ENCODE assay signal across 17 cellular contexts in the genomic region with DNA sequence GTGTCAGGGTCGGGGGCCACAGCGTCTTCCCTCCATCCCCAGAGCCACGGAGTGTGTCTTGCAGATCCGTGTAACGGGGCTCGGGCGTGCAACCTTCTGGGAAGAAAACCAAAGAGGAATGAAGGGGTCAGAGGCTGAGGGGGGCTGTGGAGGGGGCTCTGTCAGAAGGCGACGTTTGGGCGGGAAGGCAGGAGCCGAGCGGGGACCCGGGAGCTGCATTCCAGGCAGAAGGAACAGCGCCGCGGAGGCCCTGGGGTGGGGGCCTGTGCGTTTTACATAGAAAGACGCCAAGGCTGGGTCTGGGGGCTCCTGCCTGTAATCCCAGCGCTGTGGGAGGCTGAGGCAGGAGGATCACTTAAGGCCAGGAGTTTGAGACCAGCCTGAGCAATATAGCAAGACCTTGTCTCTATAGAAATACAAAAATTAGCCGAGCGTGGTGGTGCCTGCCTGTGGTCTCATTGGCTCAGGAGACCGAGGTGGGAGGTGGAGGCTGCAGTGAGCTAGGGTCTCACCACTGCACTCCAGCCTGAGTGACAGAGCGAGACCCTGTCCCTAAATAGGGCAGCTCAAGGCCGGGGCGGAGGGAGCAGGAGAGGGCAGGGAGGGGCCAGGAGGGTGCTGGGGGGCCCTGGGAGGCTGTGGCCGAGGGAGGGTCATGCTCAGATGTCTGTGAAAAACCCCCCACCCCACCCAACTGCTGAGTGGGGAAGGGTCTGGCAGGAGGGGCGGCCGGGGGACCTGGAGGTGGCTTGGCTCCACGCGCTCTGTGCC. TPM values are rescaled to one million over a fixed set of nuclear protein-coding genes. Genes with fewer than 3 reads are reported as not detected.
DNase-seq lines count a peak whose midpoint lies in the region; ATAC-seq and TF ChIP-seq lines count a peak whose summit lies in the region.
"Had no signal": no experiment of that assay in that cellular context is flagged by ENCODE, and none has a peak within 500 bp of the region (broad histone marks: within the 10 kb centered on the region; RNA-seq: fewer than 3 reads in every experiment).

No MANE protein-coding gene starts in this region.

- H3K36me3 ChIP-seq in CD4-positive, alpha-beta memory T cell (ENCODE audit: insufficient read depth, low read length) = no peaks in the 10 kb centered on the region
- H3K36me3 ChIP-seq in HUES64 (ENCODE audit: insufficient read depth, low read length) = no peaks in the 10 kb centered on the region
- H3K36me3 ChIP-seq in endodermal cell (ENCODE audit: control insufficient read depth, insufficient read depth, low read length) = no peaks in the 10 kb centered on the region
- peaks cover 5% of the 10 kb centered on the region for H3K36me3 ChIP-seq in neutrophil

- H3K4me3 ChIP-seq in CD4-positive, alpha-beta memory T cell (ENCODE audit: low read length in 2 of 2) = no peak overlapping the region
- H3K4me3 ChIP-seq in HUES64 (ENCODE audit: low read length) (no peak overlapping the region), endodermal cell (ENCODE audit: low read length) (no peak overlapping the region), neutrophil (ENCODE audit: low read depth in 1 of 2, low read length in 1 of 2) (peak overlapping the region; percentile 49 to 58)

- H3K9ac ChIP-seq in HUES64 (ENCODE audit: low read depth, low read length) (no peak overlapping the region), endodermal cell (ENCODE audit: extremely low read depth, low read length, poor library complexity, severe bottlenecking) (no peak overlapping the region)

- peak overlapping the region in 1 of 7 donors; percentile 69 for H3K27ac Mint-ChIP-seq in CD4-positive, alpha-beta memory T cell
- H3K27ac Mint-ChIP-seq in endodermal cell = peak overlapping the region; percentile 88
- H3K27ac Mint-ChIP-seq: activated CD4-positive, alpha-beta T cell treated with anti-CD3 and anti-CD28 coated beads for 36 hours had no signal

- peaks cover 15% of the 10 kb centered on the region for H3K4me1 ChIP-seq in CD4-positive, alpha-beta memory T cell (ENCODE audit: insufficient read depth, low read length)
- H3K4me1 ChIP-seq in HUES64 (ENCODE audit: insufficient read depth, low read length) (peaks cover 21% of the 10 kb centered on the region; the same call in 1 of the 2 replicates), endodermal cell (ENCODE audit: control insufficient read depth, insufficient read depth, low read length) (peaks cover 6% of the 10 kb centered on the region), neutrophil (ENCODE audit: control insufficient read depth in 1 of 2, insufficient read depth in 1 of 2, low read depth in 1 of 2, low read length in 1 of 2) (peaks cover 19 to 25% of the 10 kb centered on the region in 2 experiments)

- TF ChIP-seq CTCF in endodermal cell (conservative IDR thresholded peaks at IDR 0.05) (no peak), neutrophil (IDR thresholded peaks at IDR 0.05) (no peak)

- no peaks in the 10 kb centered on the region for H3K9me3 Mint-ChIP-seq in CD4-positive, alpha-beta memory T cell
- no peaks in the 10 kb centered on the region for H3K9me3 Mint-ChIP-seq in endodermal cell

- WGBS in HUES64 = 53% methylated on average over 26 of the region's 30 CpGs
- 77 to 86% methylated on average over 25 to 29 of the region's 30 CpGs for WGBS in endodermal cell (ENCODE audit: insufficient coverage in 1 of 2, insufficient read length in 1 of 2), 2 experiments

- intact Hi-C loops in CD4-positive, alpha-beta memory T cell (cut with micrococcal nuclease) = no loop called here

- peak overlapping the region in 6 of 8 donors; percentile 29 to 67 (median 42) for H3K4me3 Mint-ChIP-seq in CD4-positive, alpha-beta memory T cell
- peak overlapping the region; percentile 35 for H3K4me3 Mint-ChIP-seq in endodermal cell
- H3K4me3 Mint-ChIP-seq: activated CD4-positive, alpha-beta T cell treated with anti-CD3 and anti-CD28 coated beads for 36 hours had no signal

- H3K27me3 Mint-ChIP-seq in CD4-positive, alpha-beta memory T cell = no peaks in the 10 kb centered on the region
- no peaks in the 10 kb centered on the region for H3K27me3 Mint-ChIP-seq in endodermal cell (ENCODE audit: insufficient read depth)
- H3K27me3 Mint-ChIP-seq: activated CD4-positive, alpha-beta T cell treated with anti-CD3 and anti-CD28 coated beads for 36 hours had no signal

- DNase-seq in CD4-positive, alpha-beta memory T cell = peak in 1 of 5 donors; percentile 30
- DNase-seq in endodermal cell (peak; percentile 81), inferior parietal cortex (ENCODE audit: extremely low spot score) (no peak), activated gamma-delta T cell (lab: John Stamatoyannopoulos, UW) (no peak)
- DNase-seq: activated CD4-positive, alpha-beta T cell treated with anti-CD3 and anti-CD28 coated beads for 36 hours; activated effector memory CD4-positive, alpha-beta T cell treated with anti-CD3 and anti-CD28 coated beads, Interleukin-2, amount 50 U/mL, for 16 hours; NCI-H1436 treated with DMSO at 0.1 percent for 48 hours; NCI-H774; stimulated activated CD4-positive, alpha-beta T cell treated with anti-CD3 and anti-CD28 coated beads, Interleukin-12 subunit alpha, Interleukin-12 subunit beta, amount 100 ng/mL, for 4 hours had no signal

- POLR2A ChIA-PET in CD4-positive, alpha-beta memory T cell (lab: Charles Lee; ENCODE audit: partially characterized antibody) = interaction anchor here (1.6 kb wide), 1 partner anchor 21 kb away, joined by 3 read pairs; no protein-coding TSS in a partner anchor

- no peaks in the 10 kb centered on the region for H3K9me3 ChIP-seq in CD4-positive, alpha-beta memory T cell (ENCODE audit: control insufficient read depth in 1 of 2, low read length in 2 of 2)
- H3K9me3 ChIP-seq in HUES64 (ENCODE audit: insufficient read depth, low read depth, low read length) (no peaks in the 10 kb centered on the region), endodermal cell (ENCODE audit: control insufficient read depth, low read length) (no peaks in the 10 kb centered on the region), neutrophil (no peaks in the 10 kb centered on the region)

- ATAC-seq in HG03565 (IDR thresholded peaks at IDR 0.05; ENCODE audit: unreplicated experiment) = no peak
- no peak for ATAC-seq in GM21381 (IDR thresholded peaks at IDR 0.05; ENCODE audit: unreplicated experiment)
- ATAC-seq: activated CD4-positive, alpha-beta T cell treated with anti-CD3 and anti-CD28 coated beads for 36 hours had no signal

- no peaks in the 10 kb centered on the region for H3K27me3 ChIP-seq in CD4-positive, alpha-beta memory T cell (ENCODE audit: insufficient read depth, low read length)
- H3K27me3 ChIP-seq in HUES64 (ENCODE audit: insufficient read depth, low read length) = no peaks in the 10 kb centered on the region
- no peaks in the 10 kb centered on the region for H3K27me3 ChIP-seq in endodermal cell (ENCODE audit: control insufficient read depth, insufficient read depth, low read length, poor library complexity, severe bottlenecking)
- no peaks in the 10 kb centered on the region for H3K27me3 ChIP-seq in neutrophil

- no peak overlapping the region for H3K27ac ChIP-seq in CD4-positive, alpha-beta memory T cell (ENCODE audit: low read depth, low read length)
- H3K27ac ChIP-seq in HUES64 (ENCODE audit: low read depth, low read length) = peak overlapping the region; percentile 80
- H3K27ac ChIP-seq in endodermal cell (ENCODE audit: low read depth, low read length) = peak overlapping the region; percentile 53
- peak overlapping the region; percentile 69 for H3K27ac ChIP-seq in neutrophil

- no peaks in the 10 kb centered on the region for H3K36me3 Mint-ChIP-seq in CD4-positive, alpha-beta memory T cell
- peaks cover 6% of the 10 kb centered on the region for H3K36me3 Mint-ChIP-seq in endodermal cell (ENCODE audit: low read depth)

- CTCF ChIA-PET in CD4-positive, alpha-beta memory T cell (lab: Charles Lee; ENCODE audit: partially characterized antibody) = no interaction called here

- H3K4me1 Mint-ChIP-seq in CD4-positive, alpha-beta memory T cell = peaks cover 0 to 10% (median 3%) of the 10 kb centered on the region in 4 donors
- H3K4me1 Mint-ChIP-seq in endodermal cell = peaks cover 19% of the 10 kb centered on the region
- H3K4me1 Mint-ChIP-seq: activated CD4-positive, alpha-beta T cell treated with anti-CD3 and anti-CD28 coated beads for 36 hours had no signal

RNA-seq across cellular contexts. Expression of gene ARID3A, which starts 27.9 kb away (rescaled TPM):
- total RNA-seq in CD4-positive, alpha-beta memory T cell = 1 to 10 TPM; 9.2 to 9.6 TPM
- polyA plus RNA-seq in CD4-positive, alpha-beta memory T cell = 1 to 10 TPM in 1 of 2 donors, under 1 TPM in 1; 0.27 to 1.1 TPM
- 44.2 TPM for polyA plus RNA-seq in HUES64 (2013, experiment 1 of 2)
- polyA plus RNA-seq in HUES64 (2013, experiment 2 of 2) = 51.5 TPM
- 100 to 1,000 TPM; 121 to 124 TPM for total RNA-seq in endodermal cell
- 40.4 TPM for polyA plus RNA-seq in endodermal cell (2013, experiment 1 of 2)
- 41.7 TPM for polyA plus RNA-seq in endodermal cell (2013, experiment 2 of 2)

RNA-seq across cellular contexts. Expression of gene WDR18, which starts 30.5 kb away (rescaled TPM):
- total RNA-seq in CD4-positive, alpha-beta memory T cell = 10 to 100 TPM; 53.9 to 60.3 TPM
- polyA plus RNA-seq in CD4-positive, alpha-beta memory T cell = 10 to 100 TPM; 44.3 to 79.7 TPM
- polyA plus RNA-seq in HUES64 (2013, experiment 1 of 2) = 64.6 TPM
- polyA plus RNA-seq in HUES64 (2013, experiment 2 of 2) = 57.8 TPM
- total RNA-seq in endodermal cell = 10 to 100 TPM; 68.6 to 85.6 TPM
- 59.4 TPM for polyA plus RNA-seq in endodermal cell (2013, experiment 1 of 2)
- polyA plus RNA-seq in endodermal cell (2013, experiment 2 of 2) = 62.7 TPM

RNA-seq across cellular contexts. Expression of gene KISS1R, which starts 36.6 kb away (rescaled TPM):
- total RNA-seq in CD4-positive, alpha-beta memory T cell = 1 to 10 TPM in 1 of 2 experiments, under 1 TPM in 1; 0.79 to 1.2 TPM
- under 1 TPM; 0.59 TPM for polyA plus RNA-seq in CD4-positive, alpha-beta memory T cell
- polyA plus RNA-seq in HUES64 (2013, experiment 1 of 2) = 0.75 TPM
- 1.3 TPM for polyA plus RNA-seq in HUES64 (2013, experiment 2 of 2)
- total RNA-seq in endodermal cell = under 1 TPM in 1 of 2 donors, not detected in 1; 0.73 TPM
- polyA plus RNA-seq in endodermal cell (2013, experiment 1 of 2) = 1.3 TPM
- 0.70 TPM for polyA plus RNA-seq in endodermal cell (2013, experiment 2 of 2)
- total RNA-seq: cardiac septum, fibroblast of lung, myocyte had no signal
- polyA plus RNA-seq: BJ, fibroblast of lung had no signal

RNA-seq across cellular contexts. Expression of gene R3HDM4, which starts 40.7 kb away (rescaled TPM):
- total RNA-seq in CD4-positive, alpha-beta memory T cell = 100 to 1,000 TPM; 153 to 160 TPM
- 100 to 1,000 TPM; 203 to 230 TPM for polyA plus RNA-seq in CD4-positive, alpha-beta memory T cell
- 44.1 TPM for polyA plus RNA-seq in HUES64 (2013, experiment 1 of 2)
- polyA plus RNA-seq in HUES64 (2013, experiment 2 of 2) = 48.1 TPM
- total RNA-seq in endodermal cell = 10 to 100 TPM; 61.1 to 64.7 TPM
- polyA plus RNA-seq in endodermal cell (2013, experiment 1 of 2) = 54.6 TPM
- polyA plus RNA-seq in endodermal cell (2013, experiment 2 of 2) = 56.9 TPM

RNA-seq across cellular contexts. Expression of gene GRIN3B, which starts 46.5 kb away (rescaled TPM):
- not detected for total RNA-seq in CD4-positive, alpha-beta memory T cell
- not detected for polyA plus RNA-seq in CD4-positive, alpha-beta memory T cell
- not detected for polyA plus RNA-seq in HUES64 (2013, experiment 1 of 2)
- polyA plus RNA-seq in HUES64 (2013, experiment 2 of 2) = 0.19 TPM
- total RNA-seq in endodermal cell = 1 to 10 TPM; 2.0 TPM
- 0.85 TPM for polyA plus RNA-seq in endodermal cell (2013, experiment 1 of 2)
- 0.50 TPM for polyA plus RNA-seq in endodermal cell (2013, experiment 2 of 2)
- total RNA-seq: cardiac septum had no signal

Comparison
In these comparisons a context has a peak if more than half of its experiments do, and no peak if none do; other contexts are left out.
1. H3K4me3 ChIP-seq: peak in neutrophil (2 of 2); none in CD4-positive, alpha-beta memory T cell (0 of 2), HUES64 (single experiment) and endodermal cell (single experiment).
2. RNA of gene ARID3A, which starts 27.9 kb away (total RNA-seq): 121 to 124 TPM in endodermal cell; 9.2 to 9.6 TPM in CD4-positive, alpha-beta memory T cell; every median in the first group is over 10 times any median in the second.